In genomic region chr16:58186176-58186944, GRCh38 we compare ENCODE assay signal across 26 cellular contexts.
"Had no signal": no experiment of that assay in that cellular context is flagged by ENCODE, and none has a peak within 500 bp of the region (broad histone marks: within the 10 kb centered on the region; RNA-seq: fewer than 3 reads in every experiment).

No MANE protein-coding gene starts in this region.

- H3K27ac ChIP-seq: breast epithelium, coronary artery, parathyroid adenoma, right lobe of liver, suprapubic skin, tibial nerve, uterus had no signal

- H3K4me1 ChIP-seq: breast epithelium, parathyroid adenoma, suprapubic skin, uterus had no signal

- H3K9me3 ChIP-seq: breast epithelium, heart left ventricle, right lobe of liver, stomach, suprapubic skin, tibial nerve, uterus had no signal

- H3K36me3 ChIP-seq: breast epithelium, uterus had no signal

- H3K4me1 Mint-ChIP-seq: activated B cell treated with CpG ODN at 0.5 μM for 24 hours, mesothelial cell of epicardium had no signal

- H3K27me3 ChIP-seq: breast epithelium, heart left ventricle, right lobe of liver, stomach, suprapubic skin, tibial nerve, uterus had no signal

- H3K4me3 ChIP-seq: breast epithelium, coronary artery, heart left ventricle, right lobe of liver, stomach, suprapubic skin, tibial nerve, uterus had no signal

- H3K4me3 Mint-ChIP-seq: activated B cell treated with CpG ODN at 0.5 μM for 24 hours; activated T-helper 1 cell treated with anti-CD3 and anti-CD28 coated beads, Interleukin-12 subunit alpha, Interleukin-12 subunit beta, Interleukin-2, Interleukin-4 antibody, amounts not matched to agents 30 ng/mL and 10 ng/mL and 1 ng/mL, durations not matched to agents 14 hours and 24 hours and 36 hours; central memory CD8-positive, alpha-beta T cell; mesothelial cell of epicardium; natural killer cell treated with Interleukin-12 subunit alpha and Interleukin-12 subunit beta and Interleukin-15 and Interleukin-18, amount 100 ng/mL, for 72 hours; stimulated activated memory B cell treated with anti-CD40 and anti-IgM and Interleukin-4, amounts not matched to agents 10 μg/mL and 1 μg/mL and 100 μg/mL, for 72 hours; T-helper 1 cell treated with Interleukin-12 subunit alpha and Interleukin-12 subunit beta and Interleukin-4 antibody, amounts not matched to agents 30 μg/mL and 1 μg/mL, for 36 hours had no signal

- DNase-seq: activated B cell treated with CpG ODN at 0.5 μM for 24 hours; activated CD4-positive, alpha-beta T cell treated with anti-CD3 and anti-CD28 coated beads for 4 hours; activated CD4-positive, alpha-beta T cell treated with anti-CD3 and anti-CD28 coated beads, Interleukin-2, amount 50 U/mL, for 48 hours; activated gamma-delta T cell treated with Interleukin-2 at 50 U/mL for 16 hours; amniotic stem cell; heart left ventricle; islet precursor cell; left cardiac atrium; right lobe of liver; small intestine; stimulated activated CD4-positive, alpha-beta T cell treated with anti-CD3 and anti-CD28 coated beads, Interleukin-2, amount 100 ng/mL, for 24 hours; stomach; T1000; uterus had no signal

- H3K9me3 Mint-ChIP-seq: activated B cell treated with CpG ODN at 0.5 μM for 24 hours; activated naive CD4-positive, alpha-beta T cell treated with anti-CD3 and anti-CD28 coated beads, Interleukin-2, amount 50 U/mL, for 72 hours; activated T-helper 1 cell treated with anti-CD3 and anti-CD28 coated beads, Interleukin-12 subunit alpha, Interleukin-12 subunit beta, Interleukin-2, Interleukin-4 antibody, amounts not matched to agents 30 ng/mL and 10 ng/mL and 1 ng/mL, durations not matched to agents 14 hours and 24 hours and 36 hours; central memory CD8-positive, alpha-beta T cell; mesothelial cell of epicardium; natural killer cell treated with Interleukin-12 subunit alpha and Interleukin-12 subunit beta and Interleukin-15 and Interleukin-18, amount 100 ng/mL, for 72 hours; stimulated activated memory B cell treated with anti-CD40 and anti-IgM and Interleukin-4, amounts not matched to agents 10 μg/mL and 1 μg/mL and 100 μg/mL, for 72 hours; T-helper 1 cell treated with Interleukin-12 subunit alpha and Interleukin-12 subunit beta and Interleukin-4 antibody, amounts not matched to agents 30 μg/mL and 1 μg/mL, for 36 hours had no signal

- ATAC-seq: activated naive CD4-positive, alpha-beta T cell treated with anti-CD3 and anti-CD28 coated beads, Interleukin-2, amount 50 U/mL, for 72 hours; left cardiac atrium; natural killer cell treated with Interleukin-12 subunit alpha and Interleukin-12 subunit beta and Interleukin-15 and Interleukin-18, amount 100 ng/mL, for 72 hours; stimulated activated memory B cell treated with anti-CD40 and anti-IgM and Interleukin-4, amounts not matched to agents 10 μg/mL and 1 μg/mL and 100 μg/mL, for 72 hours had no signal

- H3K27me3 Mint-ChIP-seq: activated B cell treated with CpG ODN at 0.5 μM for 24 hours; central memory CD8-positive, alpha-beta T cell; natural killer cell treated with Interleukin-12 subunit alpha and Interleukin-12 subunit beta and Interleukin-15 and Interleukin-18, amount 100 ng/mL, for 72 hours; stimulated activated memory B cell treated with anti-CD40 and anti-IgM and Interleukin-4, amounts not matched to agents 10 μg/mL and 1 μg/mL and 100 μg/mL, for 72 hours had no signal

- H3K27ac Mint-ChIP-seq: activated B cell treated with CpG ODN at 0.5 μM for 24 hours; mesothelial cell of epicardium; natural killer cell treated with Interleukin-12 subunit alpha and Interleukin-12 subunit beta and Interleukin-15 and Interleukin-18, amount 100 ng/mL, for 72 hours; stimulated activated memory B cell treated with anti-CD40 and anti-IgM and Interleukin-4, amounts not matched to agents 10 μg/mL and 1 μg/mL and 100 μg/mL, for 72 hours; T-helper 1 cell treated with Interleukin-12 subunit alpha and Interleukin-12 subunit beta and Interleukin-4 antibody, amounts not matched to agents 30 μg/mL and 1 μg/mL, for 36 hours had no signal
